ENCODE assay signal across 8 cellular contexts in the genomic region with DNA sequence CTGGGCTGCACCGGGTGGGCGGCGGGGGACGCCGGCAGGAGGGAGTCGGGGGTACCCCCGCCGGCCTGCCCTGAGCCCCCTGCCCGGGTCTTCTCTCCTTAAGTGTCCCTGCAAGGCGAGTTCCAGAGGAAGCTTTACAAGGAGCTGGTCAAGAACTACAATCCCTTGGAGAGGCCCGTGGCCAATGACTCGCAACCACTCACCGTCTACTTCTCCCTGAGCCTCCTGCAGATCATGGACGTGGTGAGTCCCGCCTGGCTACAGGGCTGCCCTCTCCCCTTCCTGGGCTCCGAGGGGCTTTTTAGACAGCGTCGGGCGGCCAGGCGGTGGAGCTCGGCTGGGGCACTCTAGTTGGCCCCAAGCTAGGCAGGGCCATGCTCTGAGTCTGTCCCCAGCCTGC. TPM values are rescaled to one million over a fixed set of nuclear protein-coding genes. Genes with fewer than 3 reads are reported as not detected.
DNase-seq lines count a peak whose midpoint lies in the region; ATAC-seq, FAIRE-seq and TF ChIP-seq lines count a peak whose summit lies in the region.

No MANE protein-coding gene starts in this region.

- peak overlapping the region; percentile 43; the same call in 1 of the 2 replicates for H3K18ac ChIP-seq in H1 (ENCODE audit: extremely low read depth, low read length)

- peaks cover 3 to 14% (median 7%) of the 10 kb centered on the region in 4 donors for H3K4me1 Mint-ChIP-seq in CD4-positive, alpha-beta memory T cell
- H3K4me1 Mint-ChIP-seq in nephron progenitor cell = peaks cover 39% of the 10 kb centered on the region

- H2BK15ac ChIP-seq in H1 (ENCODE audit: low read length) = no peak overlapping the region; the same call in 1 of the 2 replicates

- H2BK12ac ChIP-seq in H1 (ENCODE audit: low read depth, low read length) = no peak overlapping the region

- peak overlapping the region; percentile 66; the same call in 1 of the 2 replicates for H3K9ac ChIP-seq in KMS-11
- peak overlapping the region in 3 of 4 experiments; percentile 9 to 69 (median 13); a peak in 5 of 7 replicates for H3K9ac ChIP-seq in H1 (replicated peaks in 1 of 4; ENCODE audit: extremely low read depth in 1 of 4, low read depth in 3 of 4, low read length in 3 of 4)

- no peaks in the 10 kb centered on the region for H3K4me1 ChIP-seq in CD4-positive, alpha-beta memory T cell (ENCODE audit: insufficient read depth, low read length)
- H3K4me1 ChIP-seq in KMS-11 (ENCODE audit: low read depth, poor library complexity, severe bottlenecking) (peaks cover 3% of the 10 kb centered on the region), H1 (replicated peaks in 1 of 4; ENCODE audit: control insufficient read depth in 3 of 4, insufficient read depth in 4 of 4, low read length in 3 of 4) (peaks cover 0 to 3% (median 0%) of the 10 kb centered on the region in 4 experiments; a peak in 2 of 7 replicates)

- no peaks in the 10 kb centered on the region for H3K79me1 ChIP-seq in H1 (ENCODE audit: low read depth, low read length)

- no peak overlapping the region for H4K91ac ChIP-seq in H1 (replicated peaks; ENCODE audit: insufficient read length, low read length)

- DNase-seq in CD4-positive, alpha-beta memory T cell = no peak
- DNase-seq in H1 (ENCODE audit: low read depth in 1 of 2, low spot score in 2 of 2) = no peak
- peak; percentile 36 for DNase-seq in nephron progenitor cell
- DNase-seq in GOT3 (lab: John Stamatoyannopoulos, UW) = no peak
- no peak for DNase-seq in superior temporal gyrus (ENCODE audit: extremely low spot score)
- DNase-seq in HUDEP-2 (lab: John Stamatoyannopoulos, UW; ENCODE audit: unreplicated experiment in 76 of 76) = no peak

- peak overlapping the region; percentile 85; the same call in 1 of the 2 replicates for H4K8ac ChIP-seq in H1 (ENCODE audit: extremely low read depth, insufficient read depth, low read length)

- no peak overlapping the region for H3K14ac ChIP-seq in H1 (ENCODE audit: insufficient read length)

- no peak overlapping the region for H3K56ac ChIP-seq in H1 (replicated peaks; ENCODE audit: insufficient read length, low read depth, low read length)

- no peak overlapping the region for H3K27ac Mint-ChIP-seq in CD4-positive, alpha-beta memory T cell
- no peak overlapping the region for H3K27ac Mint-ChIP-seq in nephron progenitor cell

- peak overlapping the region; percentile 13 to 73 (median 48) for H3K4me3 Mint-ChIP-seq in CD4-positive, alpha-beta memory T cell
- peak overlapping the region; percentile 89 for H3K4me3 Mint-ChIP-seq in nephron progenitor cell

- TF ChIP-seq CTCF in KMS-11 (conservative IDR thresholded peaks at IDR 0.05; ENCODE audit: low read depth, low read length) = no peak
- no peak for TF ChIP-seq CTCF in H1 (IDR thresholded peaks at IDR 0.05; ENCODE audit: control extremely low read depth in 1 of 3, insufficient read depth in 1 of 3, low read depth in 1 of 3, low read length in 3 of 3)
- no peak for TF ChIP-seq CTCF in nephron progenitor cell (IDR thresholded peaks at IDR 0.05)

- intact Hi-C loops in CD4-positive, alpha-beta memory T cell (cut with micrococcal nuclease) = no loop called here

- H2AFZ ChIP-seq in KMS-11 (ENCODE audit: low read depth) = peak overlapping the region; percentile 94
- H2AFZ ChIP-seq in H1 (ENCODE audit: low read length) = 0 out of 2 replicates have a peak overlapping the region, but pooled peaks have one; percentile 66

- peak overlapping the region; percentile 92 for H3K4me2 ChIP-seq in KMS-11
- H3K4me2 ChIP-seq in H1 (ENCODE audit: insufficient read depth in 1 of 2, low read depth in 2 of 2, low read length in 2 of 2) = peak overlapping the region; percentile 78 to 94

- H3K36me3 Mint-ChIP-seq in CD4-positive, alpha-beta memory T cell = no peaks in the 10 kb centered on the region
- H3K36me3 Mint-ChIP-seq in nephron progenitor cell (ENCODE audit: low read depth) = no peaks in the 10 kb centered on the region

- no peak overlapping the region for H3K27ac ChIP-seq in CD4-positive, alpha-beta memory T cell (ENCODE audit: low read depth, low read length)
- H3K27ac ChIP-seq in KMS-11 = no peak overlapping the region
- H3K27ac ChIP-seq in H1 (ENCODE audit: low read depth, low read length) = no peak overlapping the region

- H2BK5ac ChIP-seq in H1 (ENCODE audit: low read depth, low read length) = no peak overlapping the region

- CTCF ChIA-PET in CD4-positive, alpha-beta memory T cell (lab: Charles Lee; ENCODE audit: partially characterized antibody) = no interaction called here
- CTCF ChIA-PET in H1 (lab: Charles Lee; ENCODE audit: partially characterized antibody) = interaction anchor here (0.8 to 2.5 kb wide), 7 partner anchors 11 to 588 kb away, joined by 3 to 8 read pairs (median 4); no protein-coding TSS in a partner anchor

- TF ChIP-seq POLR2A in H1 (IDR thresholded peaks at IDR 0.05; ENCODE audit: control extremely low read depth in 1 of 2, low read depth in 2 of 2, low read length in 2 of 2) = no peak

- peaks cover 33 to 35% of the 10 kb centered on the region in 2 donors for H3K27me3 Mint-ChIP-seq in CD4-positive, alpha-beta memory T cell
- H3K27me3 Mint-ChIP-seq in nephron progenitor cell (ENCODE audit: low read depth, poor library complexity) = peaks cover 33% of the 10 kb centered on the region

- H2AK5ac ChIP-seq in H1 (ENCODE audit: low read depth, low read length) = no peak overlapping the region

- H3K27me3 ChIP-seq in CD4-positive, alpha-beta memory T cell (ENCODE audit: insufficient read depth, low read length) = peaks cover 4% of the 10 kb centered on the region
- no peaks in the 10 kb centered on the region; the same call in 1 of the 2 replicates for H3K27me3 ChIP-seq in KMS-11 (ENCODE audit: insufficient read depth, low read depth)
- peaks cover 0 to 15% (median 8%) of the 10 kb centered on the region in 4 experiments; a peak in 3 of 7 replicates for H3K27me3 ChIP-seq in H1 (replicated peaks in 1 of 4; ENCODE audit: control insufficient read depth in 3 of 4, extremely low read depth in 1 of 4, insufficient read depth in 3 of 4, low read length in 3 of 4)

- no peak for TF ChIP-seq EP300 in H1 (IDR thresholded peaks at IDR 0.05; ENCODE audit: borderline replicate concordance in 1 of 2, low read depth in 2 of 2, low read length in 2 of 2)

- no peaks in the 10 kb centered on the region for H3K9me3 ChIP-seq in CD4-positive, alpha-beta memory T cell (ENCODE audit: control insufficient read depth in 1 of 2, low read length in 2 of 2)
- no peaks in the 10 kb centered on the region for H3K9me3 ChIP-seq in H1 (ENCODE audit: insufficient read depth in 2 of 2, low read depth in 1 of 2, low read length in 1 of 2)

- H2BK120ac ChIP-seq in H1 (replicated peaks; ENCODE audit: low read depth, low read length) = no peak overlapping the region

- no peak overlapping the region for H4K5ac ChIP-seq in H1 (ENCODE audit: insufficient read length, low read depth, low read length)

- ATAC-seq in GM21381 (IDR thresholded peaks at IDR 0.05; ENCODE audit: unreplicated experiment) = no peak

- H3K36me3 ChIP-seq in CD4-positive, alpha-beta memory T cell (ENCODE audit: insufficient read depth, low read length) = no peaks in the 10 kb centered on the region
- H3K36me3 ChIP-seq in KMS-11 (ENCODE audit: insufficient read depth) = no peaks in the 10 kb centered on the region
- H3K36me3 ChIP-seq in H1 (ENCODE audit: control insufficient read depth in 2 of 4, insufficient read depth in 4 of 4, low read length in 3 of 4) = no peaks in the 10 kb centered on the region

- peaks cover 18% of the 10 kb centered on the region for H3K23me2 ChIP-seq in H1 (ENCODE audit: low read depth, low read length)

- H3K4ac ChIP-seq in H1 (replicated peaks; ENCODE audit: insufficient read length, low read depth, low read length) = no peak overlapping the region

- H4K20me1 ChIP-seq in KMS-11 (ENCODE audit: insufficient read depth) (no peaks in the 10 kb centered on the region), H1 (replicated peaks in 1 of 2; ENCODE audit: control insufficient read depth in 1 of 2, insufficient read depth in 2 of 2, low read length in 2 of 2) (peaks cover 0 to 2% of the 10 kb centered on the region in 2 experiments)

- no peak for TF ChIP-seq RAD21 in H1 (IDR thresholded peaks at IDR 0.05 in 1 of 2, conservative IDR thresholded peaks at IDR 0.05 in 1 of 2; ENCODE audit: low read depth in 2 of 2, low read length in 2 of 2)

- H3K4me3 ChIP-seq in CD4-positive, alpha-beta memory T cell (ENCODE audit: low read length in 2 of 2) = no peak overlapping the region
- H3K4me3 ChIP-seq in KMS-11 (IDR thresholded peaks at IDR 0.05; ENCODE audit: insufficient read depth, low read depth, low read length) = no peak overlapping the region
- H3K4me3 ChIP-seq in H1 (ENCODE audit: extremely low read depth in 1 of 4, insufficient read depth in 2 of 4, low read depth in 3 of 4, low read length in 4 of 4) = peak overlapping the region; percentile 67 to 87 (median 71)

- 7% methylated on average over 15 of the region's 21 CpGs; no CpG with 5 or more reads in 1 of the 2 experiments for WGBS in H1 (ENCODE audit: extremely low coverage in 1 of 2, insufficient coverage in 1 of 2, insufficient read length in 1 of 2, insufficient replicate concordance in 2 of 2, low coverage in 1 of 2, low lambda C conversion rate in 2 of 2, missing lambda C conversion rate in 1 of 2), 2 experiments

- no peaks in the 10 kb centered on the region for H3K9me3 Mint-ChIP-seq in CD4-positive, alpha-beta memory T cell
- H3K9me3 Mint-ChIP-seq in nephron progenitor cell = no peaks in the 10 kb centered on the region

- no peak for FAIRE-seq in H1 (lab: Jason Lieb, UNC)

- no peak overlapping the region for H3K23ac ChIP-seq in H1 (ENCODE audit: insufficient read length)

- H2BK20ac ChIP-seq in H1 (ENCODE audit: low read length) = no peak overlapping the region

- POLR2A ChIA-PET in CD4-positive, alpha-beta memory T cell (lab: Charles Lee; ENCODE audit: partially characterized antibody) = no interaction called here
- POLR2A ChIA-PET in H1 (lab: Charles Lee; ENCODE audit: partially characterized antibody) = interaction anchor here (0.7 to 1.1 kb wide), 4 partner anchors 12 to 122 kb away, joined by 3 read pairs; no protein-coding TSS in a partner anchor

- no peaks in the 10 kb centered on the region for H3K79me2 ChIP-seq in KMS-11 (ENCODE audit: insufficient read depth, low read depth)
- no peaks in the 10 kb centered on the region for H3K79me2 ChIP-seq in H1 (ENCODE audit: control insufficient read depth in 1 of 2, insufficient read depth in 2 of 2, low read length in 2 of 2)

RNA-seq across cellular contexts. Expression of gene CHRNA7, which starts 0.5 kb away (rescaled TPM):
- not detected for total RNA-seq in CD4-positive, alpha-beta memory T cell
- polyA plus RNA-seq in CD4-positive, alpha-beta memory T cell = under 1 TPM in 1 of 2 donors, not detected in 1; 0.35 TPM
- total RNA-seq in H1 (2021; fragmentation: NEBNext Ultra II Directional; extraction: Animal tissue kit (Norgen Biotek cat#: 25700)) = 7.5 and 9.1 TPM in 2 replicates
- polyA plus RNA-seq in H1 (2011; rRNA removed) = 11.0 and 12.4 TPM in 2 replicates
- 7.4 TPM for polyA plus RNA-seq in H1 (2011; cell fraction: cytosol; rRNA removed)
- polyA plus RNA-seq in H1 (2011; cell fraction: nucleus; rRNA removed) = 20.6 TPM
- polyA plus RNA-seq in H1 (2012, experiment 1 of 2) = 7.1 to 7.9 TPM (median 7.6 TPM) in 4 replicates
- polyA plus RNA-seq in H1 (2012, experiment 2 of 2) = 5.3 TPM
- polyA plus RNA-seq in H1 (2013, experiment 1 of 2) = 4.3 TPM
- polyA plus RNA-seq in H1 (2013, experiment 2 of 2) = 5.0 TPM
- 32.8 and 36.1 TPM in 2 replicates for polyA minus RNA-seq in H1 (2011; rRNA and poly(A)+ RNA removed)
- polyA minus RNA-seq in H1 (2011; cell fraction: cytosol; rRNA and poly(A)+ RNA removed) = 13.7 TPM
- 26.5 TPM for polyA minus RNA-seq in H1 (2011; cell fraction: nucleus; rRNA and poly(A)+ RNA removed)

Comparison
In these comparisons a context has a peak if more than half of its experiments do, and no peak if none do; other contexts are left out.
1. H3K4me3 ChIP-seq: peak in H1 (4 of 4); none in CD4-positive, alpha-beta memory T cell (0 of 2) and KMS-11 (single experiment).